ENCODE assay signal across 8 cellular contexts in the genomic region with DNA sequence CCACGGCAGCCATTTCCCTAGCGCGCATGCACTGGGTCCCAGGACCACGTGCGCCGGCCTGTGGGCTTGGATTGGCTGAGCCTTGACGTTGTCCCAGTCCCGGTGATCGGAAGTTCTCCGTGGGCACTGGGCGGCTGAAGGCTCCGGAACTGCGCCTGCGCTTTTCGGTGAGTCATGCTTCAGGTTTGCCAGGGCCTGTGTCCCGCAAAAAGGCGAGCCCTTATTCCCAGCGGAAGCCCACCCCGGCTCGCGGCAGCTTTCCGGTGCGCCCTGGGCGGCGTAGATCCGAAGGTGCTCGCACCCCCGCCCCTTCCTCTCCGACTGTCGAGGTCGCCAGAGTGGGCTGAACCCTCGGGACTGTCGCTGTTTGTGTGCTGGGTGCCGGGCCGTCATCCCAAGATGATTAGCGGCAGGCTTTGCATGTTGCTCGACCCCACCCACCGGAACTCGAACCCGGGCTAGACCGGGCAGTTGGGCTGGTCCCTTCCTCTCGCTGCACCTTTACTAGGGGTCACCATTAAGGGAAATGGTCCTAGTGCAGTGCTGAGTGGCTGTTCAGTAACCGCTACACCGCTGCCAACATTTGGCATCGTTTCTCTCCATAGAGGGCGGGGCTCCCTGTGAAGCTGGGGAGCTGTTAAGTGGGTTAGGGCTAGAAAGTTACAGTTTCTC. TPM values are rescaled to one million over a fixed set of nuclear protein-coding genes. Genes with fewer than 3 reads are reported as not detected.
A peak's percentile ranks its signal among the peaks of the same experiment; 100 is the strongest.
DNase-seq lines count a peak whose midpoint lies in the region; ATAC-seq, FAIRE-seq and TF ChIP-seq lines count a peak whose summit lies in the region.

A gene with protein sequence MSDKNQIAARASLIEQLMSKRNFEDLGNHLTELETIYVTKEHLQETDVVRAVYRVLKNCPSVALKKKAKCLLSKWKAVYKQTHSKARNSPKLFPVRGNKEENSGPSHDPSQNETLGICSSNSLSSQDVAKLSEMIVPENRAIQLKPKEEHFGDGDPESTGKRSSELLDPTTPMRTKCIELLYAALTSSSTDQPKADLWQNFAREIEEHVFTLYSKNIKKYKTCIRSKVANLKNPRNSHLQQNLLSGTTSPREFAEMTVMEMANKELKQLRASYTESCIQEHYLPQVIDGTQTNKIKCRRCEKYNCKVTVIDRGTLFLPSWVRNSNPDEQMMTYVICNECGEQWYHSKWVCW (plus strand): TSS at position 120 of the 672 bp plus-strand sequence. CDS start 9,368 bp downstream, outside the sequence.

- POLR2A ChIA-PET in WTC11 (lab: Charles Lee) = interaction anchor here (0.6 kb wide), 1 partner anchor 61 kb away, joined by 6 read pairs; no protein-coding TSS in a partner anchor

- CTCF ChIA-PET in WTC11 (lab: Charles Lee) = interaction anchor here (0.6 to 0.9 kb wide), 2 partner anchors 39 to 706 kb away, joined by 3 read pairs; no protein-coding TSS in a partner anchor

- DNase-seq in AG08396 (ENCODE audit: low spot score) = peak; percentile 96
- peak; percentile 92 for DNase-seq in NCI-H226
- DNase-seq in WTC11 (ENCODE audit: low spot score) = peak; percentile 84
- DNase-seq in caudate nucleus (lab: John Stamatoyannopoulos, UW) = peak; percentile 48 to 96 (median 88)
- peak; percentile 95 for DNase-seq in iPS-NIHi7 (ENCODE audit: extremely low spot score)
- DNase-seq in small intestine = peak; percentile 94

- H3K4me3 Mint-ChIP-seq in WTC11 = peak within 1 kb of the TSS; percentile 77

- no peak for TF ChIP-seq CTCF in WTC11 (IDR thresholded peaks at IDR 0.05)

- no peaks in the 10 kb centered on the region for H3K36me3 ChIP-seq in small intestine (ENCODE audit: control insufficient read depth in 2 of 2, insufficient read depth in 2 of 2, low read length in 2 of 2)

- H3K27ac Mint-ChIP-seq in WTC11 = peak within 1 kb of the TSS; percentile 57

- no peaks in the 10 kb centered on the region for H3K9me3 Mint-ChIP-seq in WTC11

- no peaks in the 10 kb centered on the region for H3K4me1 ChIP-seq in small intestine (ENCODE audit: control insufficient read depth in 2 of 2, insufficient read depth in 1 of 2, low read depth in 1 of 2, low read length in 1 of 2)

- FAIRE-seq in small intestine (lab: Jason Lieb, UNC) = no peak

- ATAC-seq in GM18909 (IDR thresholded peaks at IDR 0.05; ENCODE audit: poor library complexity, unreplicated experiment) (peak; percentile 97), HG03159 (IDR thresholded peaks at IDR 0.05; ENCODE audit: unreplicated experiment) (peak; percentile 96), WTC11 (peak; percentile 94)

- H3K27me3 Mint-ChIP-seq in WTC11 (ENCODE audit: low read depth) = no peaks in the 10 kb centered on the region

- no peaks in the 10 kb centered on the region for H3K27me3 ChIP-seq in small intestine (ENCODE audit: control insufficient read depth in 2 of 2, insufficient read depth in 2 of 2, low read length in 2 of 2)

- no peaks in the 10 kb centered on the region for H3K4me1 Mint-ChIP-seq in WTC11

- H3K4me3 ChIP-seq in small intestine (ENCODE audit: low read depth in 1 of 2, low read length in 2 of 2) = peak within 1 kb of the TSS; percentile 46 to 58

- WGBS in small intestine, 3 donors = 0 to 2% (median 1%) methylated on average over 43 to 46 of the region's 46 CpGs

- H3K27ac ChIP-seq in caudate nucleus (ENCODE audit: low read depth, low read length) (peak within 1 kb of the TSS; percentile 95), small intestine (ENCODE audit: low read depth in 1 of 2, low read length in 1 of 2) (peak within 1 kb of the TSS; percentile 90 to 99)

- no peaks in the 10 kb centered on the region for H3K36me3 Mint-ChIP-seq in WTC11

- no peaks in the 10 kb centered on the region for H3K9me3 ChIP-seq in small intestine (ENCODE audit: control insufficient read depth, low read depth)

TF ChIP-seq in WTC11, 78 proteins besides CTCF, POLR2A, EP300 and RAD21:
- TF ChIP-seq, protein P1, sequence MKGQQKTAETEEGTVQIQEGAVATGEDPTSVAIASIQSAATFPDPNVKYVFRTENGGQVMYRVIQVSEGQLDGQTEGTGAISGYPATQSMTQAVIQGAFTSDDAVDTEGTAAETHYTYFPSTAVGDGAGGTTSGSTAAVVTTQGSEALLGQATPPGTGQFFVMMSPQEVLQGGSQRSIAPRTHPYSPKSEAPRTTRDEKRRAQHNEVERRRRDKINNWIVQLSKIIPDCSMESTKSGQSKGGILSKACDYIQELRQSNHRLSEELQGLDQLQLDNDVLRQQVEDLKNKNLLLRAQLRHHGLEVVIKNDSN (CRISPR knock-in tag; IDR thresholded peaks at IDR 0.05) = peak; percentile 95
- TF ChIP-seq NFE2L1 (CRISPR knock-in tag; IDR thresholded peaks at IDR 0.05) (peak; percentile 73), NFYB (CRISPR knock-in tag; conservative IDR thresholded peaks at IDR 0.05; ENCODE audit: low read depth) (peak; percentile 82), FOXK1 (CRISPR knock-in tag; IDR thresholded peaks at IDR 0.05) (peak; percentile 64), CREM (CRISPR knock-in tag; IDR thresholded peaks at IDR 0.05) (0 out of 2 replicates have a peak, but pooled peaks have one; percentile 21), SP1 (CRISPR knock-in tag; conservative IDR thresholded peaks at IDR 0.05) (peak; percentile 44; the same call in 1 of the 2 replicates), NFATC4 (CRISPR knock-in tag; IDR thresholded peaks at IDR 0.05) (no peak), ETV6 (CRISPR knock-in tag; IDR thresholded peaks at IDR 0.05) (no peak; the same call in 1 of the 2 replicates), FOXP1 (CRISPR knock-in tag; IDR thresholded peaks at IDR 0.05; ENCODE audit: borderline replicate concordance) (peak; percentile 61; the same call in 1 of the 2 replicates)
- TF ChIP-seq, protein P2, sequence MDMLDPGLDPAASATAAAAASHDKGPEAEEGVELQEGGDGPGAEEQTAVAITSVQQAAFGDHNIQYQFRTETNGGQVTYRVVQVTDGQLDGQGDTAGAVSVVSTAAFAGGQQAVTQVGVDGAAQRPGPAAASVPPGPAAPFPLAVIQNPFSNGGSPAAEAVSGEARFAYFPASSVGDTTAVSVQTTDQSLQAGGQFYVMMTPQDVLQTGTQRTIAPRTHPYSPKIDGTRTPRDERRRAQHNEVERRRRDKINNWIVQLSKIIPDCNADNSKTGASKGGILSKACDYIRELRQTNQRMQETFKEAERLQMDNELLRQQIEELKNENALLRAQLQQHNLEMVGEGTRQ (CRISPR knock-in tag; IDR thresholded peaks at IDR 0.05) = peak; percentile 95
- TF ChIP-seq, protein P3, sequence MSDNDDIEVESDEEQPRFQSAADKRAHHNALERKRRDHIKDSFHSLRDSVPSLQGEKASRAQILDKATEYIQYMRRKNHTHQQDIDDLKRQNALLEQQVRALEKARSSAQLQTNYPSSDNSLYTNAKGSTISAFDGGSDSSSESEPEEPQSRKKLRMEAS (CRISPR knock-in tag; IDR thresholded peaks at IDR 0.05) = peak; percentile 69; the same call in 1 of the 2 replicates
- TF ChIP-seq, protein P4, sequence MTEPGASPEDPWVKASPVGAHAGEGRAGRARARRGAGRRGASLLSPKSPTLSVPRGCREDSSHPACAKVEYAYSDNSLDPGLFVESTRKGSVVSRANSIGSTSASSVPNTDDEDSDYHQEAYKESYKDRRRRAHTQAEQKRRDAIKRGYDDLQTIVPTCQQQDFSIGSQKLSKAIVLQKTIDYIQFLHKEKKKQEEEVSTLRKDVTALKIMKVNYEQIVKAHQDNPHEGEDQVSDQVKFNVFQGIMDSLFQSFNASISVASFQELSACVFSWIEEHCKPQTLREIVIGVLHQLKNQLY (CRISPR knock-in tag; IDR thresholded peaks at IDR 0.05) = no peak

RNA-seq across cellular contexts. Expression of the gene that starts here (rescaled TPM):
- total RNA-seq in WTC11 (2021) = 2.0 to 3.1 TPM (median 2.6 TPM) in 3 replicates
- 1 to 10 TPM; 1.4 to 2.2 (median 1.6) TPM for polyA plus RNA-seq in small intestine

Comparison
In these comparisons a context has a peak if more than half of its experiments do, and no peak if none do; other contexts are left out.
1. Peak in every context shown above with its lines: DNase-seq, ATAC-seq, H3K4me3 ChIP-seq and H3K27ac ChIP-seq.